Comparison of ENCODE assay signal across 17 cellular contexts in genomic region chr7:14021069-14021468, GRCh38. TPM values are rescaled to one million over a fixed set of nuclear protein-coding genes. Genes with fewer than 3 reads are reported as not detected.
DNase-seq lines count a peak whose midpoint lies in the region; ATAC-seq, FAIRE-seq and TF ChIP-seq lines count a peak whose summit lies in the region.
"Had no signal": no experiment of that assay in that cellular context is flagged by ENCODE, and none has a peak within 500 bp of the region (broad histone marks: within the 10 kb centered on the region; RNA-seq: fewer than 3 reads in every experiment).

No MANE protein-coding gene starts in this region.

- peaks cover 11% of the 10 kb centered on the region for H3K4me1 ChIP-seq in astrocyte (ENCODE audit: insufficient read depth, low read length)
- H3K4me1 ChIP-seq: right atrium auricular region, upper lobe of left lung had no signal

- no peaks in the 10 kb centered on the region for H3K36me3 Mint-ChIP-seq in astrocyte (ENCODE audit: low read depth, unreplicated experiment)
- H3K36me3 Mint-ChIP-seq: activated naive CD4-positive, alpha-beta T cell treated with anti-CD3 and anti-CD28 coated beads, Interleukin-2, amount 10 ng/mL, durations not matched to agents 7 days and 5 days; natural killer cell had no signal

- DNase-seq in HS-27A (ENCODE audit: low read depth) (peak; percentile 20), astrocyte (ENCODE audit: low read depth) (peak; percentile 79), fibroblast of the aortic adventitia (ENCODE audit: low read depth) (peak; percentile 62), stromal cell of bone marrow (ENCODE audit: low read depth) (peak; percentile 33), anterior cingulate cortex (lab: John Stamatoyannopoulos, UW) (no peak)
- no peak for DNase-seq in effector CD8-positive, alpha-beta T cell (lab: John Stamatoyannopoulos, UW)
- DNase-seq: activated naive CD4-positive, alpha-beta T cell treated with anti-CD3 and anti-CD28 coated beads, Interleukin-2, amount 10 ng/mL, durations not matched to agents 7 days and 5 days; CD4-positive, alpha-beta T cell; natural killer cell; stimulated activated CD4-positive, alpha-beta T cell treated with anti-CD3 and anti-CD28 coated beads, Interleukin-4, amount 100 ng/mL, for 24 hours; upper lobe of left lung; WERI-Rb-1 had no signal

- no peaks in the 10 kb centered on the region for H4K20me1 ChIP-seq in astrocyte (ENCODE audit: insufficient read depth, low read length)

- H3K79me2 ChIP-seq in astrocyte (ENCODE audit: insufficient read depth, low read length), result no peaks in the 10 kb centered on the region

- no peak overlapping the region for H3K27ac Mint-ChIP-seq in astrocyte (ENCODE audit: unreplicated experiment)
- H3K27ac Mint-ChIP-seq: activated naive CD4-positive, alpha-beta T cell treated with anti-CD3 and anti-CD28 coated beads, Interleukin-2, amount 10 ng/mL, durations not matched to agents 7 days and 5 days; CD4-positive, alpha-beta T cell; natural killer cell had no signal

- peak; percentile 71 for FAIRE-seq in astrocyte (lab: Jason Lieb, UNC)
- FAIRE-seq: G401.6, GM19239 had no signal

- H3K4me3 ChIP-seq in astrocyte (ENCODE audit: insufficient read depth, low read depth, low read length) (no peak overlapping the region), fibroblast of the aortic adventitia (ENCODE audit: low read depth, low read length) (no peak overlapping the region)
- H3K4me3 ChIP-seq: right atrium auricular region, upper lobe of left lung had no signal

- peaks cover 14% of the 10 kb centered on the region for H3K4me1 Mint-ChIP-seq in astrocyte (ENCODE audit: low read depth, unreplicated experiment)
- H3K4me1 Mint-ChIP-seq: activated naive CD4-positive, alpha-beta T cell treated with anti-CD3 and anti-CD28 coated beads, Interleukin-2, amount 10 ng/mL, durations not matched to agents 7 days and 5 days; natural killer cell had no signal

- TF ChIP-seq CTCF in astrocyte (IDR thresholded peaks at IDR 0.05; ENCODE audit: insufficient read depth, low read depth, low read length) (no peak), fibroblast of the aortic adventitia (IDR thresholded peaks at IDR 0.05; ENCODE audit: insufficient read depth, low read length) (no peak)

- H3K9ac ChIP-seq in astrocyte (ENCODE audit: low read length), result peak overlapping the region; percentile 24

- no peak for ATAC-seq in HG03139 (IDR thresholded peaks at IDR 0.05; ENCODE audit: unreplicated experiment)
- ATAC-seq in GM18868 (IDR thresholded peaks at IDR 0.05; ENCODE audit: unreplicated experiment), result no peak
- ATAC-seq: natural killer cell had no signal

- H3K4me3 Mint-ChIP-seq in astrocyte (ENCODE audit: unreplicated experiment), result no peak overlapping the region
- H3K4me3 Mint-ChIP-seq: activated naive CD4-positive, alpha-beta T cell treated with anti-CD3 and anti-CD28 coated beads, Interleukin-2, amount 10 ng/mL, durations not matched to agents 7 days and 5 days; CD4-positive, alpha-beta T cell; natural killer cell had no signal

- H2AFZ ChIP-seq in astrocyte (ENCODE audit: low read depth, low read length), result no peak overlapping the region

- peak overlapping the region; percentile 49 for H3K27ac ChIP-seq in astrocyte (ENCODE audit: low read depth, low read length)
- H3K27ac ChIP-seq: right atrium auricular region, upper lobe of left lung, WERI-Rb-1 had no signal

- peak overlapping the region; percentile 66 for H3K4me2 ChIP-seq in astrocyte (ENCODE audit: low read length)

- H3K9me3 ChIP-seq in astrocyte (ENCODE audit: insufficient read depth, low read depth, low read length), result no peaks in the 10 kb centered on the region
- H3K9me3 ChIP-seq: upper lobe of left lung had no signal

- H3K27me3 Mint-ChIP-seq in astrocyte (ENCODE audit: low read depth, unreplicated experiment), result no peaks in the 10 kb centered on the region
- H3K27me3 Mint-ChIP-seq: activated naive CD4-positive, alpha-beta T cell treated with anti-CD3 and anti-CD28 coated beads, Interleukin-2, amount 10 ng/mL, durations not matched to agents 7 days and 5 days; CD4-positive, alpha-beta T cell had no signal

- H3K9me3 Mint-ChIP-seq in astrocyte (ENCODE audit: unreplicated experiment), result no peaks in the 10 kb centered on the region

- no peaks in the 10 kb centered on the region for H3K27me3 ChIP-seq in astrocyte (ENCODE audit: insufficient read depth, low read length)
- H3K27me3 ChIP-seq: right atrium auricular region, upper lobe of left lung had no signal

- H3K36me3 ChIP-seq in astrocyte (ENCODE audit: insufficient read depth, low read length), result no peaks in the 10 kb centered on the region
- H3K36me3 ChIP-seq: right atrium auricular region, upper lobe of left lung, WERI-Rb-1 had no signal

RNA-seq across cellular contexts. Expression of gene ETV1, which starts 31.6 kb away (rescaled TPM):
- 12.5 and 12.6 TPM in 2 replicates for total RNA-seq in astrocyte
- 5.8 and 75.7 TPM in 2 replicates for total RNA-seq in fibroblast of the aortic adventitia (ENCODE audit: low replicate concordance)
- total RNA-seq: CD4-positive, alpha-beta T cell had no signal

Comparison
In these comparisons a context has a peak if more than half of its experiments do, and no peak if none do; other contexts are left out.
1. DNase-seq: peak in HS-27A (single experiment), astrocyte (single experiment), fibroblast of the aortic adventitia (single experiment) and stromal cell of bone marrow (single experiment); none in effector CD8-positive, alpha-beta T cell (single experiment) and anterior cingulate cortex (0 of 58).